Comparison of ENCODE assay signal across 22 cellular contexts in the genomic region with DNA sequence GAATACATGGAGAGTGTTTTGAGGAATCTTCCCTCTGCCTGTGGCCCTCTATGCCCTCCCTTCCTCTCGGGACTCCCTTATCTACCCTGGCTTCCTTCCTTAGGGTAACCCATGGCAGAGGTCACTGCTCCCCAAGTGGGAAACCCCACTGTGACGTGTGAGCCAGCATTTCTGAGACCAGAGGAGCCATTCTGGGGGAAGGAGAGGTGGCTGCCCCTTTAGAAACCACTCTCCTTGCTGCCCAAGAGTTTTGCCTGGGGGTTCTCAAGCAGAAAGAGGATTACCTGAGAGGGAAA. TPM values are rescaled to one million over a fixed set of nuclear protein-coding genes. Genes with fewer than 3 reads are reported as not detected.
DNase-seq lines count a peak whose midpoint lies in the region; ATAC-seq, FAIRE-seq and TF ChIP-seq lines count a peak whose summit lies in the region.
"Had no signal": no experiment of that assay in that cellular context is flagged by ENCODE, and none has a peak within 500 bp of the region (broad histone marks: within the 10 kb centered on the region; RNA-seq: fewer than 3 reads in every experiment).

No MANE protein-coding gene starts in this region.

- H3K4me3 ChIP-seq in heart left ventricle (no peak overlapping the region), breast epithelium (peak overlapping the region in 1 of 3 donors; percentile 11), left lung (no peak overlapping the region), small intestine (ENCODE audit: low read depth in 1 of 2, low read length in 2 of 2) (no peak overlapping the region)
- H3K4me3 ChIP-seq: gastrocnemius medialis, ovary, SJSA1 had no signal

- H3K36me3 Mint-ChIP-seq in type B pancreatic cell: peaks cover 5% of the 10 kb centered on the region
- H3K36me3 Mint-ChIP-seq: CD14-positive monocyte had no signal

- H3K27me3 ChIP-seq in heart left ventricle (no peaks in the 10 kb centered on the region), breast epithelium (no peaks in the 10 kb centered on the region), left lung (no peaks in the 10 kb centered on the region), small intestine (ENCODE audit: control insufficient read depth in 2 of 2, insufficient read depth in 2 of 2, low read length in 2 of 2) (no peaks in the 10 kb centered on the region)
- H3K27me3 ChIP-seq: gastrocnemius medialis, ovary, SJSA1 had no signal

- no peak overlapping the region for H3K4me3 Mint-ChIP-seq in type B pancreatic cell
- no peak overlapping the region for H3K4me3 Mint-ChIP-seq in stimulated activated naive CD8-positive, alpha-beta T cell treated with anti-CD3 and anti-CD28 coated beads, Interleukin-15, amount 100 ng/mL, for 72 hours
- H3K4me3 Mint-ChIP-seq: CD14-positive monocyte had no signal

- H3K9me3 Mint-ChIP-seq in type B pancreatic cell: no peaks in the 10 kb centered on the region
- H3K9me3 Mint-ChIP-seq in stimulated activated naive CD8-positive, alpha-beta T cell treated with anti-CD3 and anti-CD28 coated beads, Interleukin-15, amount 100 ng/mL, for 72 hours: no peaks in the 10 kb centered on the region
- H3K9me3 Mint-ChIP-seq: CD14-positive monocyte had no signal

- H3K4me1 ChIP-seq in heart left ventricle: peaks cover 3 to 51% (median 27%) of the 10 kb centered on the region in 12 donors
- H3K4me1 ChIP-seq in breast epithelium: peaks cover 9 to 10% of the 10 kb centered on the region in 2 donors
- H3K4me1 ChIP-seq in left lung: peaks cover 20 to 65% of the 10 kb centered on the region in 2 donors
- H3K4me1 ChIP-seq in small intestine (ENCODE audit: control insufficient read depth in 2 of 2, insufficient read depth in 1 of 2, low read depth in 1 of 2, low read length in 1 of 2): peaks cover 2 to 5% of the 10 kb centered on the region in 2 donors

- H3K27ac ChIP-seq in heart left ventricle (peak overlapping the region in 10 of 12 donors; percentile 24 to 88 (median 63)), breast epithelium (peak overlapping the region; percentile 74 to 87), left lung (peak overlapping the region; percentile 47 to 58), small intestine (ENCODE audit: low read depth in 1 of 2, low read length in 1 of 2) (no peak overlapping the region)
- H3K27ac ChIP-seq: gastrocnemius medialis, KMS-11, ovary, SJSA1 had no signal

- H3K27me3 Mint-ChIP-seq in type B pancreatic cell: no peaks in the 10 kb centered on the region
- no peaks in the 10 kb centered on the region for H3K27me3 Mint-ChIP-seq in stimulated activated naive CD8-positive, alpha-beta T cell treated with anti-CD3 and anti-CD28 coated beads, Interleukin-15, amount 100 ng/mL, for 72 hours

- FAIRE-seq in small intestine (lab: Jason Lieb, UNC): no peak
- FAIRE-seq: A204.1, colon, islet of Langerhans had no signal

- intact Hi-C loops in heart left ventricle (cut with DNase I) (no loop called here), cardiac septum (cut with DNase I) (no loop called here), breast epithelium (cut with DNase I; ENCODE audit: low total_unique reads) (no loop called here), left lung (cut with DNase I) (no loop called here)

- TF ChIP-seq POLR2A in heart left ventricle (IDR thresholded peaks at IDR 0.05): no peak
- TF ChIP-seq POLR2A in breast epithelium (IDR thresholded peaks at IDR 0.05): no peak

- peak overlapping the region; percentile 31 for H3K27ac Mint-ChIP-seq in type B pancreatic cell
- no peak overlapping the region for H3K27ac Mint-ChIP-seq in stimulated activated naive CD8-positive, alpha-beta T cell treated with anti-CD3 and anti-CD28 coated beads, Interleukin-15, amount 100 ng/mL, for 72 hours

- peaks cover 29% of the 10 kb centered on the region for H3K4me1 Mint-ChIP-seq in type B pancreatic cell (ENCODE audit: unreplicated experiment)
- H3K4me1 Mint-ChIP-seq in stimulated activated naive CD8-positive, alpha-beta T cell treated with anti-CD3 and anti-CD28 coated beads, Interleukin-15, amount 100 ng/mL, for 72 hours: no peaks in the 10 kb centered on the region

- WGBS in heart left ventricle, 4 donors: 14 to 26% (median 22%) methylated on average over 2 of the region's 2 CpGs
- 35 to 52% (median 45%) methylated on average over 2 of the region's 2 CpGs for WGBS in small intestine, 3 donors

- no peaks in the 10 kb centered on the region for H3K9me3 ChIP-seq in heart left ventricle
- no peaks in the 10 kb centered on the region for H3K9me3 ChIP-seq in breast epithelium
- H3K9me3 ChIP-seq in left lung: no peaks in the 10 kb centered on the region
- H3K9me3 ChIP-seq in small intestine (ENCODE audit: control insufficient read depth, low read depth): no peaks in the 10 kb centered on the region
- H3K9me3 ChIP-seq: gastrocnemius medialis, ovary, SJSA1 had no signal

- no peak for TF ChIP-seq CTCF in heart left ventricle (IDR thresholded peaks at IDR 0.05)
- no peak for TF ChIP-seq CTCF in breast epithelium (IDR thresholded peaks at IDR 0.05)
- TF ChIP-seq CTCF in left lung (IDR thresholded peaks at IDR 0.05): no peak
- TF ChIP-seq CTCF in type B pancreatic cell (conservative IDR thresholded peaks at IDR 0.05): no peak

- no peak for DNase-seq in heart left ventricle
- no peak for DNase-seq in cardiac septum (ENCODE audit: low spot score)
- DNase-seq in breast epithelium (ENCODE audit: low spot score in 2 of 2): no peak
- no peak for DNase-seq in left lung
- no peak for DNase-seq in type B pancreatic cell (ENCODE audit: extremely low spot score, unreplicated experiment)
- DNase-seq in dermis blood vessel endothelial cell: no peak
- no peak for DNase-seq in small intestine
- no peak for DNase-seq in stimulated activated naive CD8-positive, alpha-beta T cell treated with anti-CD3 and anti-CD28 coated beads, Interleukin-15, amount 100 ng/mL, for 72 hours
- DNase-seq: activated CD4-positive, alpha-beta T cell treated with anti-CD3 and anti-CD28 coated beads for 48 hours; activated CD8-positive, alpha-beta memory T cell treated with anti-CD3 and anti-CD28 coated beads, Interleukin-2, amount 50 U/mL, for 4 hours; anterior cingulate cortex; gastrocnemius medialis; NCI-H1417 treated with DMSO at 0.1 percent for 48 hours; NCI-H446; ovary had no signal

- ATAC-seq in heart left ventricle (no peak), left lung (no peak)
- ATAC-seq in stimulated activated naive CD8-positive, alpha-beta T cell treated with anti-CD3 and anti-CD28 coated beads, Interleukin-15, amount 100 ng/mL, for 72 hours: no peak
- ATAC-seq: gastrocnemius medialis had no signal

- H3K36me3 ChIP-seq in heart left ventricle (no peaks in the 10 kb centered on the region), breast epithelium (no peaks in the 10 kb centered on the region), left lung (no peaks in the 10 kb centered on the region), small intestine (ENCODE audit: control insufficient read depth in 2 of 2, insufficient read depth in 2 of 2, low read length in 2 of 2) (no peaks in the 10 kb centered on the region)
- H3K36me3 ChIP-seq: gastrocnemius medialis, ovary had no signal

RNA-seq across cellular contexts. Expression of a gene that starts 23.1 kb away (rescaled TPM):
- total RNA-seq in heart left ventricle (10 to 100 TPM in 2 of 9 donors, 1 to 10 TPM in 7; 4.1 to 12.4 (median 7.6) TPM), cardiac septum (6.3 TPM), breast epithelium (1 to 10 TPM in 2 of 3 donors, under 1 TPM in 1; 0.32 to 4.2 (median 3.6) TPM), left lung (10 to 100 TPM; 16.0 to 19.6 TPM), type B pancreatic cell (ENCODE audit: low replicate concordance) (7.2 and 16.6 TPM in 2 replicates), dermis blood vessel endothelial cell (8.0 and 10.4 TPM in 2 replicates)
- polyA plus RNA-seq in heart left ventricle (1 to 10 TPM; 3.5 to 4.1 TPM), small intestine (1 to 10 TPM in 1 of 3 donors, under 1 TPM in 2; 0.22 to 2.5 (median 0.54) TPM)
- total RNA-seq: T-helper 2 cell treated with Interferon-gamma antibody and Interleukin-4, amounts not matched to agents 100 ng/mL and 5 ng/mL, for 36 hours had no signal
- polyA plus RNA-seq: CD14-positive monocyte had no signal

RNA-seq across cellular contexts. Expression of a gene that starts 60.0 kb away (rescaled TPM):
- total RNA-seq in heart left ventricle (1 to 10 TPM in 8 of 9 donors, under 1 TPM in 1; 0.83 to 4.8 (median 2.3) TPM), cardiac septum (not detected), breast epithelium (not detected), left lung (1 to 10 TPM in 1 of 2 donors, not detected in 1; 1.2 TPM), type B pancreatic cell (ENCODE audit: low replicate concordance) (0.85 and 6.3 TPM in 2 replicates), dermis blood vessel endothelial cell (not detected in 2 replicates)
- polyA plus RNA-seq in heart left ventricle (1 to 10 TPM in 1 of 2 donors, under 1 TPM in 1; 0.25 to 6.2 TPM), small intestine (1 to 10 TPM in 1 of 3 donors, not detected in 2; 1.5 TPM)
- total RNA-seq: gastrocnemius medialis; SJSA1; T-helper 2 cell treated with Interferon-gamma antibody and Interleukin-4, amounts not matched to agents 100 ng/mL and 5 ng/mL, for 36 hours had no signal
- polyA plus RNA-seq: CD14-positive monocyte had no signal

Comparison
In these comparisons a context has a peak if more than half of its experiments do, and no peak if none do; other contexts are left out.
1. H3K27ac ChIP-seq: peak in heart left ventricle (10 of 12), breast epithelium (2 of 2) and left lung (2 of 2); none in small intestine (0 of 2).